2 cellular contexts compared by ENCODE assay signal in the genomic region with DNA sequence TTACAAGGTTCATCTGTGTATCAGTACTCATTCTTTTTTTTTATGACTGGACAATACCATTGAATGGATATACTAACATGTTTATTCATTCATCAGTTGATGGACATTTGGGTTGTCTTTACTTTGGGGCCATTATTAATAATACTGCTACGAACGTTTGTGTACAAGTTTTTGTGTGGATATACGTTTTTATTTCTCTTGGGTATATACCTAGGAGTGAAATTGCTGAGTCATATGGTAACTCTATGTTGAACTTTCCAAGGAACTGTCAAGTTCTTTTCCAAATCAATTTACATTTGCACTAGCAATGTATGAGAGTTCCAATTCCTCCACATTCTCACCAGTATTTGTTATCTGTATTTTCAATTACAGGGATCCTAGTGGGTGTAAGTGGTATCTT.
TF ChIP-seq lines count a peak whose summit lies in the region.

No MANE protein-coding gene starts in this region.

TF ChIP-seq in HepG2, 621 proteins besides CTCF, POLR2A, EP300 and RAD21:
- TF ChIP-seq ZFAT (CRISPR knock-in tag; conservative IDR thresholded peaks at IDR 0.05) (no peak), MAFF (IDR thresholded peaks at IDR 0.05; ENCODE audit: low read depth, low read length) (peak; percentile 56), NFE2L2 (IDR thresholded peaks at IDR 0.05; ENCODE audit: low read length) (peak; percentile 89), MAFK (conservative IDR thresholded peaks at IDR 0.05 in 1 of 2, IDR thresholded peaks at IDR 0.05 in 1 of 2; ENCODE audit: low read length in 2 of 2) (peak; percentile 70 to 78)

TF ChIP-seq in K562, 482 proteins besides CTCF, POLR2A, EP300 and RAD21:
- no peak for TF ChIP-seq ZKSCAN1 (IDR thresholded peaks at IDR 0.05; ENCODE audit: low read depth, low read length)
- peak; percentile 87 for TF ChIP-seq NFE2L1 (tag; IDR thresholded peaks at IDR 0.05; ENCODE audit: borderline replicate concordance, low read depth)
- TF ChIP-seq GABPA (tag; conservative IDR thresholded peaks at IDR 0.05; ENCODE audit: low read depth) = no peak
- peak; percentile 57; the same call in 1 of the 2 replicates for TF ChIP-seq BACH1 (tag; IDR thresholded peaks at IDR 0.05)
- TF ChIP-seq, protein P1, sequence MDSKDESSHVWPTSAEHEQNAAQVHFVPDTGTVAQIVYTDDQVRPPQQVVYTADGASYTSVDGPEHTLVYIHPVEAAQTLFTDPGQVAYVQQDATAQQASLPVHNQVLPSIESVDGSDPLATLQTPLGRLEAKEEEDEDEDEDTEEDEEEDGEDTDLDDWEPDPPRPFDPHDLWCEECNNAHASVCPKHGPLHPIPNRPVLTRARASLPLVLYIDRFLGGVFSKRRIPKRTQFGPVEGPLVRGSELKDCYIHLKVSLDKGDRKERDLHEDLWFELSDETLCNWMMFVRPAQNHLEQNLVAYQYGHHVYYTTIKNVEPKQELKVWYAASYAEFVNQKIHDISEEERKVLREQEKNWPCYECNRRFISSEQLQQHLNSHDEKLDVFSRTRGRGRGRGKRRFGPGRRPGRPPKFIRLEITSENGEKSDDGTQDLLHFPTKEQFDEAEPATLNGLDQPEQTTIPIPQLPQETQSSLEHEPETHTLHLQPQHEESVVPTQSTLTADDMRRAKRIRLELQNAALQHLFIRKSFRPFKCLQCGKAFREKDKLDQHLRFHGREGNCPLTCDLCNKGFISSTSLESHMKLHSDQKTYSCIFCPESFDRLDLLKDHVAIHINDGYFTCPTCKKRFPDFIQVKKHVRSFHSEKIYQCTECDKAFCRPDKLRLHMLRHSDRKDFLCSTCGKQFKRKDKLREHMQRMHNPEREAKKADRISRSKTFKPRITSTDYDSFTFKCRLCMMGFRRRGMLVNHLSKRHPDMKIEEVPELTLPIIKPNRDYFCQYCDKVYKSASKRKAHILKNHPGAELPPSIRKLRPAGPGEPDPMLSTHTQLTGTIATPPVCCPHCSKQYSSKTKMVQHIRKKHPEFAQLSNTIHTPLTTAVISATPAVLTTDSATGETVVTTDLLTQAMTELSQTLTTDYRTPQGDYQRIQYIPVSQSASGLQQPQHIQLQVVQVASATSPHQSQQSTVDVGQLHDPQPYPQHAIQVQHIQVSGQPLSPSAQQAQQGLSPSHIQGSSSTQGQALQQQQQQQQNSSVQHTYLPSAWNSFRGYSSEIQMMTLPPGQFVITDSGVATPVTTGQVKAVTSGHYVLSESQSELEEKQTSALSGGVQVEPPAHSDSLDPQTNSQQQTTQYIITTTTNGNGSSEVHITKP (IDR thresholded peaks at IDR 0.05; ENCODE audit: partially characterized antibody) = peak; percentile 72
- peak; percentile 94 for TF ChIP-seq MAFG (tag; conservative IDR thresholded peaks at IDR 0.05)
- TF ChIP-seq ZNF76 (CRISPR knock-in tag; IDR thresholded peaks at IDR 0.05; ENCODE audit: borderline replicate concordance) = no peak
- TF ChIP-seq ZKSCAN8 (CRISPR knock-in tag; IDR thresholded peaks at IDR 0.05) = no peak
- peak; percentile 93 for TF ChIP-seq ZNF316 (IDR thresholded peaks at IDR 0.05)
- peak; percentile 63; the same call in 1 of the 2 replicates for TF ChIP-seq MAFK (IDR thresholded peaks at IDR 0.05; ENCODE audit: low read length)
- peak; percentile 84 for TF ChIP-seq MAFF (IDR thresholded peaks at IDR 0.05; ENCODE audit: low read length)
- peak; percentile 85 for TF ChIP-seq NFE2 (IDR thresholded peaks at IDR 0.05; ENCODE audit: low read depth)
- peak; percentile 84 for TF ChIP-seq C11orf30 (IDR thresholded peaks at IDR 0.05; ENCODE audit: low read depth)
